ENCODE assay signal across 8 cellular contexts in the genomic region with DNA sequence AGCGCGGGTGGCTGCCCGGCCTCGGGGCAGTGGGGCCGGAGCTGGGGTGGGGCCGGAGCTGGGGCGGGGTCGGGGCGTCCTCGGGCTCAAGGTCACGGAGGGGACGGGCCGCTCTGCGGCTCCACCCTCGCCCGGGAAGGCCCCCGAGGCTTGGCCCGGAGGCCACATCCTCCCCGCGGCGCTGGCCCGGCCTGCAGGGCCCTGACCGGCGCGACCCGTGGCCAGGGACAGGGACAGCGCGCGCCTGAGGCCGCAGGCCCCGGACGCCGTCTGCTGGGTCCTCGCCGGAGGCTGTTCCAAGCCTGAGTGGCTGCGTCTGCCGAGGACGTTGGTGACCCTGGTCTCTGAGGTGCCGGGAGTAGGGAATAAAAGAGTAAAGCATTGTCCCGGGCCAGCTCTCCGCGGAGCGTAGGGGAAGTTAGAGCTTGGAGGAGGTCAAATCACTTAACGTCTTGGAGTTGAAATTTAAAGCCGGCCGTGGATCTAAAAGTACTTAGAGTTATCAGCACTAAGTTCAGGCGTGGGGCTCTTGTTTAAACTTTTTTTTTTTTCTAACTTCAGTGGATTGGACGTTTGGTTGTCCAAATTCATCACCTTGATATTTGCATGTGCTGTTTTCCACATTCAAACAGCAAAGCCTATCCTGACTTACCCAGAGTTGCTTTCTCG. TPM values are rescaled to one million over a fixed set of nuclear protein-coding genes. Genes with fewer than 3 reads are reported as not detected.
A peak's percentile ranks its signal among the peaks of the same experiment; 100 is the strongest.
DNase-seq lines count a peak whose midpoint lies in the region; ATAC-seq and TF ChIP-seq lines count a peak whose summit lies in the region.

No MANE protein-coding gene starts in this region.

- no peaks in the 10 kb centered on the region for H3K27me3 ChIP-seq in adrenal gland
- no peaks in the 10 kb centered on the region for H3K27me3 ChIP-seq in right cardiac atrium (ENCODE audit: control insufficient read depth, insufficient read depth)

- in situ Hi-C loops in Caki2 (cut with HindIII; ENCODE audit: low pct_unique_long_range_greater_than_20kb, low sequenced_read_pairs) = no loop called here

- no peak for TF ChIP-seq CTCF in adrenal gland (IDR thresholded peaks at IDR 0.05)

- H3K27ac ChIP-seq in adrenal gland = peak overlapping the region; percentile 77 to 99 (median 96)
- H3K27ac ChIP-seq in right cardiac atrium (ENCODE audit: low read length) = peak overlapping the region; percentile 100

- WGBS in adrenal gland, 4 donors = 1 to 2% (median 1%) methylated on average over 13 to 49 of the region's 49 CpGs
- under 1% methylated on average over 49 of the region's 49 CpGs for WGBS in right cardiac atrium

- H3K9me3 ChIP-seq in adrenal gland (replicated peaks in 1 of 3) (no peaks in the 10 kb centered on the region), right cardiac atrium (ENCODE audit: control insufficient read depth, low read length) (no peaks in the 10 kb centered on the region)

- peak; percentile 78 for ATAC-seq in GM19455 (IDR thresholded peaks at IDR 0.05; ENCODE audit: unreplicated experiment)
- peak; percentile 49 for ATAC-seq in HG03558 (IDR thresholded peaks at IDR 0.05; ENCODE audit: extremely low read depth, unreplicated experiment)
- peak; percentile 96 to 98 for ATAC-seq in right cardiac atrium

- DNase-seq in Caki2 (ENCODE audit: low read depth) (peak; percentile 79), SHP77 treated with DMSO at 0.1 percent for 48 hours (lab: John Stamatoyannopoulos, UW) (peak; percentile 55), adrenal gland (peak; percentile 85 to 89 (median 87)), right cardiac atrium (peak; percentile 89 to 95 (median 94)), putamen (ENCODE audit: low spot score) (peak; percentile 80), middle frontal gyrus (ENCODE audit: extremely low spot score, low spot score) (no peak)

- peak in 1 of 2 donors; percentile 82 for TF ChIP-seq POLR2A in adrenal gland (IDR thresholded peaks at IDR 0.05)

- no peaks in the 10 kb centered on the region for H3K36me3 ChIP-seq in adrenal gland (replicated peaks in 1 of 2)

- intact Hi-C loops in adrenal gland (cut with DNase I) = loop anchor here in 1 of 2 donors (5.0 to 10.0 kb wide), 2 partner anchors 78 to 110 kb away; a partner anchor contains a TSS
- intact Hi-C loops in right cardiac atrium (cut with DNase I) = no loop called here

- H3K4me3 ChIP-seq in adrenal gland = peak overlapping the region in 3 of 4 donors; percentile 23 to 91 (median 63)
- peak overlapping the region; percentile 99 for H3K4me3 ChIP-seq in right cardiac atrium (ENCODE audit: low read length)

- peaks cover 19 to 22% of the 10 kb centered on the region in 2 donors for H3K4me1 ChIP-seq in adrenal gland (replicated peaks in 1 of 2)
- H3K4me1 ChIP-seq in right cardiac atrium (ENCODE audit: control insufficient read depth, insufficient read depth, low read length) = peaks cover 3% of the 10 kb centered on the region

RNA-seq across cellular contexts. Expression of a gene that starts 0.6 kb away (rescaled TPM):
- total RNA-seq in Caki2 (2014; rRNA removed; shearing (Covaris generic); ENCODE audit: low replicate concordance) = 6.8 and 17.0 TPM in 2 replicates
- total RNA-seq in adrenal gland (100 to 1,000 TPM in 6 of 8 donors, 10 to 100 TPM in 2; 85.9 to 171 (median 115) TPM), right cardiac atrium (100 to 1,000 TPM; 209 to 280 (median 253) TPM)
- polyA plus RNA-seq in adrenal gland (100 to 1,000 TPM in 1 of 3 donors, 10 to 100 TPM in 2; 37.1 to 129 (median 67.0) TPM), right cardiac atrium (209 TPM)

RNA-seq across cellular contexts. Expression of a gene that starts 13.3 kb away (rescaled TPM):
- 21.8 and 27.3 TPM in 2 replicates for total RNA-seq in Caki2 (2014; rRNA removed; shearing (Covaris generic); ENCODE audit: low replicate concordance)
- 10 to 100 TPM; 10.4 to 22.1 (median 14.4) TPM for total RNA-seq in adrenal gland
- 10 to 100 TPM; 10.9 to 28.3 (median 12.4) TPM for polyA plus RNA-seq in adrenal gland
- total RNA-seq in right cardiac atrium = 10 to 100 TPM; 16.6 to 22.2 (median 19.3) TPM
- 19.1 TPM for polyA plus RNA-seq in right cardiac atrium
